Comparison of ENCODE assay signal across 20 cellular contexts in the genomic region with DNA sequence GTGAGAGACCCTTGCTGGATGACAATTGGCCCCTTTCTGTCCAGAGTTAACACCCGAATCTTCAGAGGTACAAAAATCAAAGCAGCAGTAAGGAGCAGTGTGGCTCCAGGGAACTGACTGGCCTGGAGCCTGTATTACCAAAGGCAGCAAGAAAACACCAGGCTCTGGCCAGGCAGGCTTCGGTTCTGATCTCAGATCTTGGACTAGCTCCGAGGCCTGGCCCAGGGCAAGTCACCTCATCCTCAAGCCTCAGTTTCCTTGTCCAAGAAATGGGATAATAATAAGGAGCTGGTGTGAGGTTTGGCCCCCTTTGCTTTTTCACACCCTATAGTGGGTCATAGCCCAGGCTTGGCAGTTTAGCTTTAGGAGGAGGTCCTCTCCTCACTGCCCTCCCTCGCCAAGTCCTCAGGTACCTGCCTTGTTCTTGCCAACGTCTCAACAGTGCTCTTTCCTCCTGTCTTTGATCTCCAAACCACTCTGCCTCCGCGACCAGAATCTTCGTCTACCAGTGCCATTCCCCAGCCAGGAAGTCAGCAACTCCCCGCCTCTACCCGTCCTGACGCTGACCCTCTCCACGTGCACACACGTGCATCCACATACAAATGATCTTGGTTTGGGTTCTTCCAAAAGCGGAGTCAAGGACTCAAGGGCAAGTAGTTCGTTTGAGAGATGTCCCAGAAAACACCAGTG.
"Had no signal": no experiment of that assay in that cellular context is flagged by ENCODE, and none has a peak within 500 bp of the region (broad histone marks: within the 10 kb centered on the region; RNA-seq: fewer than 3 reads in every experiment).

No MANE protein-coding gene starts in this region.

- H3K4me3 Mint-ChIP-seq: activated naive CD8-positive, alpha-beta T cell; activated T-helper 17 cell treated with anti-CD3 and anti-CD28 coated beads, Interleukin-2, amount 50 U/mL, for 72 hours had no signal

- ATAC-seq: activated T-helper 17 cell treated with anti-CD3 and anti-CD28 coated beads, Interleukin-2, amount 50 U/mL, for 72 hours; stimulated activated naive CD8-positive, alpha-beta T cell treated with anti-CD3 and anti-CD28 coated beads, Interleukin-15, Interleukin-2, amounts not matched to agents 100 U/mL and 50 U/mL, for 24 hours had no signal

- H3K27me3 Mint-ChIP-seq: activated naive CD8-positive, alpha-beta T cell had no signal

- H3K4me1 ChIP-seq: foreskin keratinocyte, lower lobe of right lung, uterus had no signal

- H3K36me3 ChIP-seq: lower lobe of right lung, thyroid gland, uterus had no signal

- H3K4me1 Mint-ChIP-seq: activated T-helper 17 cell treated with anti-CD3 and anti-CD28 coated beads, Interleukin-2, amount 50 U/mL, for 72 hours had no signal

- H3K27me3 ChIP-seq: body of pancreas, thyroid gland, uterus had no signal

- DNase-seq: activated CD4-positive, alpha-beta T cell treated with anti-CD3 and anti-CD28 coated beads for 1 hour; activated CD4-positive, alpha-beta T cell treated with anti-CD3 and anti-CD28 coated beads, Interleukin-2, amount 50 U/mL, for 1 hour; activated T-cell treated with anti-CD3 and anti-CD28 coated beads, Interleukin-2, amount 50 U/mL, for 1 hour; amniotic stem cell; central memory CD4-positive, alpha-beta T cell; dermis blood vessel endothelial cell; effector CD8-positive, alpha-beta T cell; lower lobe of right lung; naive B cell; posterior cingulate gyrus; stimulated activated CD4-positive, alpha-beta T cell treated with anti-CD3 and anti-CD28 coated beads, Interleukin-12 subunit alpha, Interleukin-12 subunit beta, amount 100 ng/mL, for 4 hours; stimulated activated CD4-positive, alpha-beta T cell treated with anti-CD3 and anti-CD28 coated beads, Interleukin-4, amount 100 ng/mL, for 4 hours; stimulated activated naive CD8-positive, alpha-beta T cell treated with anti-CD3 and anti-CD28 coated beads, Interleukin-15, Interleukin-2, amounts not matched to agents 100 U/mL and 50 U/mL, for 24 hours; T-helper 1 cell; uterus had no signal

- H3K36me3 Mint-ChIP-seq: activated naive CD8-positive, alpha-beta T cell; naive B cell had no signal

- H3K4me3 ChIP-seq: body of pancreas, lower lobe of right lung, thyroid gland, uterus had no signal

- H3K9me3 ChIP-seq: body of pancreas, lower lobe of right lung, thyroid gland, uterus had no signal

- H3K27ac Mint-ChIP-seq: activated naive CD8-positive, alpha-beta T cell; activated T-helper 17 cell treated with anti-CD3 and anti-CD28 coated beads, Interleukin-2, amount 50 U/mL, for 72 hours had no signal

- H3K9me3 Mint-ChIP-seq: activated T-helper 17 cell treated with anti-CD3 and anti-CD28 coated beads, Interleukin-2, amount 50 U/mL, for 72 hours; naive B cell had no signal

- H3K27ac ChIP-seq: foreskin keratinocyte, lower lobe of right lung, uterus had no signal
